ENCODE assay signal across 1 cellular context in genomic region chr6:159989471-159989870, GRCh38.
TF ChIP-seq lines count a peak whose summit lies in the region.

No MANE protein-coding gene starts in this region.

TF ChIP-seq in A549, 52 proteins besides CTCF, POLR2A, EP300 and RAD21 (continued from another document):
- TF ChIP-seq ATOH8 (CRISPR knock-in tag; IDR thresholded peaks at IDR 0.05; ENCODE audit: low read depth) (no peak), CBX8 (IDR thresholded peaks at IDR 0.05) (no peak), MAFK (IDR thresholded peaks at IDR 0.05; ENCODE audit: partially characterized antibody) (no peak), ZSCAN20 (CRISPR knock-in tag; IDR thresholded peaks at IDR 0.05) (no peak), GATA3 (IDR thresholded peaks at IDR 0.05; ENCODE audit: borderline replicate concordance) (no peak), RCOR1 (IDR thresholded peaks at IDR 0.05; ENCODE audit: low read depth, low read length) (no peak), FOSL2 (IDR thresholded peaks at IDR 0.05) (no peak), FOSL2 (CRISPR knock-in tag; IDR thresholded peaks at IDR 0.05) (no peak), JUNB (IDR thresholded peaks at IDR 0.05) (no peak), ZC3H11A (IDR thresholded peaks at IDR 0.05) (no peak)
